14 cellular contexts compared by ENCODE assay signal in the genomic region with DNA sequence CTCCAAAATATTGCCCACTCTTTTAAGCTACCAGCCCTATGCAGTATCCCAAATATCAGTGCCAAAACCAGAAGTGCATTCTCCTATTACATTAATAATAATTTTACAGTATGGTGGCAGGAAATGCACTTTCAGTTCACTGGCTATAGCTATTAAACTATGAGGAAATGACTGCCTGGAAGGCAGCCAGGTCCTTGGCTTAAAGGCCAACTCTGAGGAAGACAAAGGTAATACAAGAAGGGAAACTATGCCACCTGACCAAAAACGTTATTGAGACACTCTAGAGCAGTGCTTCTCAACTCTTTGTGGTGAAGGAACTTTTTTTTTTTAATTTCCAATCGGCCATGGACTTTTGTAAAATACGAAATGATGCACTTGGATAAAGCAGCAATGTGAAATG.
DNase-seq lines count a peak whose midpoint lies in the region; ATAC-seq and TF ChIP-seq lines count a peak whose summit lies in the region.
"Had no signal": no experiment of that assay in that cellular context is flagged by ENCODE, and none has a peak within 500 bp of the region (broad histone marks: within the 10 kb centered on the region; RNA-seq: fewer than 3 reads in every experiment).

No MANE protein-coding gene starts in this region.

- H3K4me1 Mint-ChIP-seq in chondrocyte (ENCODE audit: low read depth) (peaks cover 14% of the 10 kb centered on the region), osteocyte (ENCODE audit: unreplicated experiment) (peaks cover 6% of the 10 kb centered on the region)
- H3K4me1 Mint-ChIP-seq: CD4-positive, CD25-positive, alpha-beta regulatory T cell had no signal

- ATAC-seq in RWPE2 (ENCODE audit: low read depth) (peak; percentile 46; the same call in 1 of the 3 replicates), left lobe of liver (peak; percentile 38)
- ATAC-seq: sciatic nerve had no signal

- H3K9me3 ChIP-seq in MG63 = no peaks in the 10 kb centered on the region; the same call in 1 of the 2 replicates
- H3K9me3 ChIP-seq in RWPE2 (ENCODE audit: severe bottlenecking) = peaks cover 4% of the 10 kb centered on the region

- H3K4me1 ChIP-seq in RWPE2 (ENCODE audit: insufficient read depth, poor library complexity, severe bottlenecking) = peaks cover 3% of the 10 kb centered on the region

- TF ChIP-seq CTCF in RWPE2 (IDR thresholded peaks at IDR 0.05; ENCODE audit: poor library complexity, severe bottlenecking) (no peak), chondrocyte (IDR thresholded peaks at IDR 0.05) (no peak), osteocyte (IDR thresholded peaks at IDR 0.05) (no peak)

- H3K27me3 Mint-ChIP-seq in chondrocyte (ENCODE audit: low read depth) (no peaks in the 10 kb centered on the region), osteocyte (ENCODE audit: unreplicated experiment) (no peaks in the 10 kb centered on the region)
- H3K27me3 Mint-ChIP-seq: CD4-positive, CD25-positive, alpha-beta regulatory T cell had no signal

- no peaks in the 10 kb centered on the region for H3K36me3 ChIP-seq in MG63
- H3K36me3 ChIP-seq in RWPE2 (ENCODE audit: low read depth) = no peaks in the 10 kb centered on the region

- H3K27ac Mint-ChIP-seq in chondrocyte (ENCODE audit: unreplicated experiment) = no peak overlapping the region
- no peak overlapping the region for H3K27ac Mint-ChIP-seq in osteocyte (ENCODE audit: unreplicated experiment)
- H3K27ac Mint-ChIP-seq: CD4-positive, CD25-positive, alpha-beta regulatory T cell had no signal

- H3K36me3 Mint-ChIP-seq in chondrocyte (ENCODE audit: low read depth) (no peaks in the 10 kb centered on the region), osteocyte (ENCODE audit: unreplicated experiment) (no peaks in the 10 kb centered on the region)
- H3K36me3 Mint-ChIP-seq: CD4-positive, CD25-positive, alpha-beta regulatory T cell had no signal

- DNase-seq in DMS79 treated with DMSO at 0.1 percent for 48 hours (lab: John Stamatoyannopoulos, UW) (peak; percentile 76), MG63 (peak; percentile 19), RWPE2 (ENCODE audit: low spot score) (no peak), left lobe of liver (ENCODE audit: low spot score) (no peak), chondrocyte (ENCODE audit: low spot score) (no peak), osteocyte (ENCODE audit: extremely low spot score, unreplicated experiment) (no peak), NCI-H446 treated with DMSO at 0.1 percent for 48 hours (lab: John Stamatoyannopoulos, UW) (no peak)
- DNase-seq in stimulated activated CD4-positive, alpha-beta T cell treated with anti-CD3 and anti-CD28 coated beads, Interleukin-4, amount 100 ng/mL, for 24 hours = no peak
- DNase-seq: activated CD4-positive, CD25-positive, alpha-beta regulatory T cell; anterior cingulate cortex; CD4-positive, CD25-positive, alpha-beta regulatory T cell; hippocampal formation; SIG-M5 had no signal

- no peak overlapping the region for H3K27ac ChIP-seq in RWPE2 (ENCODE audit: poor library complexity, severe bottlenecking)

- H3K4me3 Mint-ChIP-seq in chondrocyte (ENCODE audit: unreplicated experiment) (no peak overlapping the region), osteocyte (ENCODE audit: unreplicated experiment) (no peak overlapping the region)
- H3K4me3 Mint-ChIP-seq: CD4-positive, CD25-positive, alpha-beta regulatory T cell had no signal

- H3K27me3 ChIP-seq in MG63 (no peaks in the 10 kb centered on the region), RWPE2 (ENCODE audit: insufficient read depth, poor library complexity, severe bottlenecking) (no peaks in the 10 kb centered on the region)

- H3K9me3 Mint-ChIP-seq in chondrocyte (ENCODE audit: low read depth) (peaks cover 17% of the 10 kb centered on the region), osteocyte (ENCODE audit: unreplicated experiment) (peaks cover 17% of the 10 kb centered on the region)

- no peak overlapping the region for H3K4me3 ChIP-seq in MG63
- H3K4me3 ChIP-seq in RWPE2 (ENCODE audit: severe bottlenecking) = no peak overlapping the region

Comparison
In these comparisons a context has a peak if more than half of its experiments do, and no peak if none do; other contexts are left out.
1. DNase-seq: peak in DMS79 treated with DMSO at 0.1 percent for 48 hours (single experiment) and MG63 (single experiment); none in RWPE2 (single experiment), left lobe of liver (single experiment), chondrocyte (single experiment), stimulated activated CD4-positive, alpha-beta T cell treated with anti-CD3 and anti-CD28 coated beads, Interleukin-4, amount 100 ng/mL, for 24 hours (single experiment), osteocyte (single experiment) and NCI-H446 treated with DMSO at 0.1 percent for 48 hours (single experiment).